In the genomic region with DNA sequence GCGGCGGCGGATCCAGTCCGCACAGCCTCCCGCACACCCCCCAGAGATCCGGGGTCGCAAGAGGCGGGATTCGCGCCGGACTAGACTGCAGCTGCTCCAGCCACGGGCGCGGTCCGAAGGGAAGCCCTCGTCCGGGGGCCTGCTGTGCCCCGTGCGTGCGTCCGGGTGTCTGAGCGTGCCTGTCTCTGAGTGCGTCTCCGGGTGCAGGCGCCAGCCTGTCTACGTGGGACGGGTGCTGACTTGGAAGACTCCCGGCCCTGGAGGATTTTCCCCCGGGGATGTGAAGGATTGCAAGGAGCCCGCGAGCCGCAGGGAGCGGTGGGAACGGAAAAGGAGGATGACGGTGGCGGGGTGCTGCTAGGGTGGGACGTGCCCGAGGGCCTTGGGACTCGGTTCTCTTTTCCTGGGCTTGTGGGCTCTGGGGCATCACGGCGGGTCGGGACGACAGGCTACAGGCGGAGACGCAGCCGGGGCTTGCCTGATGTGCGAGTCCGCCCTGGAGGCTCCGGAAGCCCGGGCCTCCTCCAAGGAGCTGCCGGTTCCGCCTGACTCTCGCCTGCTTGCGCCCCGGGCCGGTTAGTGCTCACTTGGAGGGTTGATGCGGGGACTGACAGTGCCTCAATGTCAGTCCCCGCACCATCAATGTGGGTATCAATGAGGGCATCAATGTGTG, we compare ENCODE assay signal across 10 cellular contexts. TPM values are rescaled to one million over a fixed set of nuclear protein-coding genes. Genes with fewer than 3 reads are reported as not detected.
DNase-seq lines count a peak whose midpoint lies in the region; ATAC-seq and TF ChIP-seq lines count a peak whose summit lies in the region.
"Had no signal": no experiment of that assay in that cellular context is flagged by ENCODE, and none has a peak within 500 bp of the region (broad histone marks: within the 10 kb centered on the region; RNA-seq: fewer than 3 reads in every experiment).

No MANE protein-coding gene starts in this region.

- no peak for TF ChIP-seq POLR2A in testis (IDR thresholded peaks at IDR 0.05)

- intact Hi-C loops in testis (cut with DNase I; ENCODE audit: low total_unique reads) = no loop called here

- H2AFZ ChIP-seq in MM.1S (ENCODE audit: low read length) (no peak overlapping the region), mesenchymal stem cell (ENCODE audit: low read depth, low read length) (peak overlapping the region; percentile 5)

- H3K18ac ChIP-seq in mesenchymal stem cell (ENCODE audit: low read depth in 1 of 2, low read length in 2 of 2) = peak overlapping the region; percentile 8 to 19

- 2% methylated on average over 58 of the region's 58 CpGs for WGBS in mesenchymal stem cell
- 39 to 84% methylated on average over 6 to 55 of the region's 58 CpGs for WGBS in testis, 2 donors

- H3K9ac ChIP-seq in MM.1S (ENCODE audit: low read length) = no peak overlapping the region
- H3K9ac ChIP-seq in mesenchymal stem cell (ENCODE audit: low read length) = peak overlapping the region; percentile 77

- no peak overlapping the region for H4K91ac ChIP-seq in mesenchymal stem cell (ENCODE audit: low read length)

- H3K4ac ChIP-seq in mesenchymal stem cell (ENCODE audit: low read depth in 1 of 2, low read length in 2 of 2) = no peak overlapping the region

- H2AK5ac ChIP-seq in mesenchymal stem cell (ENCODE audit: low read length, severe bottlenecking) = no peak overlapping the region

- H3K27ac ChIP-seq in MM.1S (ENCODE audit: low read length) = no peak overlapping the region
- no peak overlapping the region for H3K27ac ChIP-seq in mesenchymal stem cell (ENCODE audit: low read length, poor library complexity, severe bottlenecking)
- H3K27ac ChIP-seq in testis = peak overlapping the region in 1 of 2 donors; percentile 9

- H3F3A ChIP-seq in MM.1S (ENCODE audit: insufficient read depth, low read length) = no peaks in the 10 kb centered on the region

- no peak overlapping the region for H4K8ac ChIP-seq in mesenchymal stem cell (ENCODE audit: low read length)

- no peak for DNase-seq in MM.1S
- DNase-seq in epithelial cell of esophagus (ENCODE audit: low read depth) = peak; percentile 70
- DNase-seq in mesenchymal stem cell = peak; percentile 88
- DNase-seq in testis = no peak
- no peak for DNase-seq in NCI-H510A treated with DMSO at 0.1 percent for 48 hours (lab: John Stamatoyannopoulos, UW)
- no peak for DNase-seq in G401 (ENCODE audit: low spot score)
- no peak for DNase-seq in activated naive CD8-positive, alpha-beta T cell treated with anti-CD3 and anti-CD28 coated beads, Interleukin-2, amount 50 U/mL, for 24 hours
- DNase-seq: activated CD4-positive, alpha-beta T cell treated with anti-CD3 and anti-CD28 coated beads, Interleukin-2, amount 50 U/mL, for 1 hour had no signal

- H3K27me3 ChIP-seq in MM.1S (replicated peaks; ENCODE audit: insufficient read depth, low read length) (peaks cover 39% of the 10 kb centered on the region), mesenchymal stem cell (ENCODE audit: control insufficient read depth in 1 of 2, insufficient read depth in 1 of 2, low read length in 2 of 2) (peaks cover 5 to 79% of the 10 kb centered on the region in 2 experiments), testis (no peaks in the 10 kb centered on the region)

- peaks cover 61% of the 10 kb centered on the region for H3K27me3 Mint-ChIP-seq in activated naive CD8-positive, alpha-beta T cell treated with anti-CD3 and anti-CD28 coated beads, Interleukin-2, amount 50 U/mL, for 24 hours

- H3K79me1 ChIP-seq in mesenchymal stem cell (replicated peaks; ENCODE audit: low read length, poor library complexity, severe bottlenecking) = no peaks in the 10 kb centered on the region

- peaks cover 7% of the 10 kb centered on the region for H3K4me1 Mint-ChIP-seq in activated naive CD8-positive, alpha-beta T cell treated with anti-CD3 and anti-CD28 coated beads, Interleukin-2, amount 50 U/mL, for 24 hours

- H2BK5ac ChIP-seq in mesenchymal stem cell (ENCODE audit: low read depth, low read length, poor library complexity, severe bottlenecking) = no peak overlapping the region

- in situ Hi-C loops in G401 (cut with HindIII; ENCODE audit: low sequenced_read_pairs) = no loop called here

- H3K27ac Mint-ChIP-seq in activated naive CD8-positive, alpha-beta T cell treated with anti-CD3 and anti-CD28 coated beads, Interleukin-2, amount 50 U/mL, for 24 hours = no peak overlapping the region

- H3K4me3 Mint-ChIP-seq in activated naive CD8-positive, alpha-beta T cell treated with anti-CD3 and anti-CD28 coated beads, Interleukin-2, amount 50 U/mL, for 24 hours = no peak overlapping the region

- H3K23ac ChIP-seq in mesenchymal stem cell (ENCODE audit: low read length in 2 of 2) = no peak overlapping the region

- no peak overlapping the region for H2BK120ac ChIP-seq in mesenchymal stem cell (ENCODE audit: low read depth, low read length)

- no peak overlapping the region for H2BK12ac ChIP-seq in mesenchymal stem cell (ENCODE audit: low read length in 2 of 2)

- H3K36me3 ChIP-seq in MM.1S (replicated peaks; ENCODE audit: insufficient read depth, low read length) (no peaks in the 10 kb centered on the region), mesenchymal stem cell (ENCODE audit: control insufficient read depth in 1 of 2, insufficient read depth in 2 of 2, low read depth in 1 of 2, low read length in 2 of 2) (peaks cover 3 to 24% of the 10 kb centered on the region in 2 experiments), testis (ENCODE audit: low read depth, missing control alignments) (no peaks in the 10 kb centered on the region)

- H3K14ac ChIP-seq in mesenchymal stem cell (ENCODE audit: low read length in 2 of 2) = peak overlapping the region in 1 of 2 experiments; percentile 86

- peaks cover 4% of the 10 kb centered on the region; the same call in 1 of the 2 replicates for H3K4me1 ChIP-seq in MM.1S (ENCODE audit: low read length)
- peaks cover 14% of the 10 kb centered on the region for H3K4me1 ChIP-seq in mesenchymal stem cell (ENCODE audit: control insufficient read depth, insufficient read depth, low read depth, low read length)
- peaks cover 4% of the 10 kb centered on the region for H3K4me1 ChIP-seq in testis

- H4K20me1 ChIP-seq in MM.1S (ENCODE audit: insufficient read depth, low read length) = no peaks in the 10 kb centered on the region

- no peaks in the 10 kb centered on the region for H3K36me3 Mint-ChIP-seq in activated naive CD8-positive, alpha-beta T cell treated with anti-CD3 and anti-CD28 coated beads, Interleukin-2, amount 50 U/mL, for 24 hours (ENCODE audit: low read depth)

- no peak for ATAC-seq in GM21367 (IDR thresholded peaks at IDR 0.05; ENCODE audit: unreplicated experiment)
- ATAC-seq in activated naive CD8-positive, alpha-beta T cell treated with anti-CD3 and anti-CD28 coated beads, Interleukin-2, amount 50 U/mL, for 24 hours = no peak
- ATAC-seq: HCT116 had no signal

- H3K4me3 ChIP-seq in MM.1S (ENCODE audit: low read length) = no peak overlapping the region
- H3K4me3 ChIP-seq in epithelial cell of esophagus (ENCODE audit: low read length) = peak overlapping the region; percentile 36
- peak overlapping the region in 1 of 2 experiments; percentile 72 for H3K4me3 ChIP-seq in mesenchymal stem cell (ENCODE audit: insufficient read depth in 1 of 2, low read depth in 1 of 2, low read length in 2 of 2)
- H3K4me3 ChIP-seq in testis = peak overlapping the region; percentile 31 to 46

- no peak for TF ChIP-seq CTCF in MM.1S (IDR thresholded peaks at IDR 0.05; ENCODE audit: low read length)
- no peak for TF ChIP-seq CTCF in epithelial cell of esophagus (IDR thresholded peaks at IDR 0.05; ENCODE audit: insufficient read depth, low read depth, low read length, missing control alignments)
- TF ChIP-seq CTCF in testis (IDR thresholded peaks at IDR 0.05) = no peak

- H3K4me2 ChIP-seq in MM.1S (ENCODE audit: low read depth, low read length) (0 out of 2 replicates have a peak overlapping the region, but pooled peaks have one; percentile 13), mesenchymal stem cell (ENCODE audit: low read length, poor library complexity, severe bottlenecking) (no peak overlapping the region)

- H3K9me3 ChIP-seq in MM.1S (replicated peaks; ENCODE audit: insufficient read depth, low read length) (no peaks in the 10 kb centered on the region), mesenchymal stem cell (ENCODE audit: control insufficient read depth, low read length) (no peaks in the 10 kb centered on the region), testis (no peaks in the 10 kb centered on the region)

- no peaks in the 10 kb centered on the region for H3K9me3 Mint-ChIP-seq in activated naive CD8-positive, alpha-beta T cell treated with anti-CD3 and anti-CD28 coated beads, Interleukin-2, amount 50 U/mL, for 24 hours

- H3K79me2 ChIP-seq in MM.1S (ENCODE audit: low read length) = no peaks in the 10 kb centered on the region

- H3K9me2 ChIP-seq in MM.1S (replicated peaks; ENCODE audit: insufficient read depth, low read length) = no peaks in the 10 kb centered on the region

- no peak overlapping the region for H2BK15ac ChIP-seq in mesenchymal stem cell (ENCODE audit: low read depth, poor library complexity, severe bottlenecking)

RNA-seq across cellular contexts. Expression of gene MAFB, which starts 5.7 kb away (rescaled TPM):
- polyA plus RNA-seq in mesenchymal stem cell (2013, experiment 1 of 2) = 3.1 TPM
- 3.2 TPM for polyA plus RNA-seq in mesenchymal stem cell (2013, experiment 2 of 2)
- total RNA-seq in testis = 10 to 100 TPM in 1 of 2 donors, 1 to 10 TPM in 1; 9.3 to 17.7 TPM
- polyA plus RNA-seq in testis (ENCODE audit: insufficient read depth, low read depth, low replicate concordance) = 11.6 TPM
- total RNA-seq in G401 (2014; rRNA removed; shearing (Covaris generic)) = 0.31 and 1.0 TPM in 2 replicates

Comparison
In these comparisons a context has a peak if more than half of its experiments do, and no peak if none do; other contexts are left out.
1. DNase-seq: peak in epithelial cell of esophagus (single experiment) and mesenchymal stem cell (single experiment); none in MM.1S (single experiment), testis (single experiment), NCI-H510A treated with DMSO at 0.1 percent for 48 hours (single experiment), G401 (single experiment) and activated naive CD8-positive, alpha-beta T cell treated with anti-CD3 and anti-CD28 coated beads, Interleukin-2, amount 50 U/mL, for 24 hours (single experiment).